ENCODE assay signal across 13 cellular contexts in the genomic region with DNA sequence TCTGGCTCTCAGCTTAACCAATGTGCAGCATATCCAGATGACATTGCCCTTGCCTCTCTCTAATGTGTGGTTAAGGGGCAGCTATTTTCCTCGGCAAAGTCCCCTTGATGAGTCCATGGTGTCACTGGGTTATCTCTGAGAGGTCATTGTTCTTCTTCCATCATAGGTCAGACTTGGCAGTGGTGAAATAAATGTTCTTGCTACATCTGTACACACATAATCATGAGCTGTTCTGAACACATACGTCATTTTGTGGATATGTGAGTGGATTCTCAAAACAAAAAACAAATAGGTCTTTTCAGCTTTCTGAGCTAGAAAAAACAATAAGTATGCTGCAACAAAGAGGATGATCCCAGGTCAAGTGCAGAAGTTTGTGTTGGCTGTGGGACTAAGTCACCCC.
A peak's percentile ranks its signal among the peaks of the same experiment; 100 is the strongest.
DNase-seq lines count a peak whose midpoint lies in the region; ATAC-seq and TF ChIP-seq lines count a peak whose summit lies in the region.
"Had no signal": no experiment of that assay in that cellular context is flagged by ENCODE, and none has a peak within 500 bp of the region (broad histone marks: within the 10 kb centered on the region; RNA-seq: fewer than 3 reads in every experiment).

No MANE protein-coding gene starts in this region.

- peak overlapping the region; percentile 86 for H3K27ac ChIP-seq in caudate nucleus (ENCODE audit: low read depth, low read length)
- H3K27ac ChIP-seq: Peyer's patch, SJSA1 had no signal

- CTCF ChIA-PET in HEK293T (lab: Yijun Ruan, JAX) = no interaction called here

- no peak for ATAC-seq in GM18520 (IDR thresholded peaks at IDR 0.05; ENCODE audit: unreplicated experiment)

- POLR2A ChIA-PET in HEK293T (lab: Yijun Ruan, JAX) = no interaction called here

- DNase-seq in caudate nucleus (lab: John Stamatoyannopoulos, UW) = peak in 31 of 61 donors; percentile 2 to 80 (median 38)
- peak; percentile 44 to 92 for DNase-seq in hippocampal formation (lab: John Stamatoyannopoulos, UW)
- DNase-seq in medulla oblongata (ENCODE audit: extremely low spot score) = peak; percentile 82
- DNase-seq in superior temporal gyrus (ENCODE audit: extremely low spot score) = peak; percentile 96
- no peak for DNase-seq in activated CD8-positive, alpha-beta memory T cell treated with anti-CD3 and anti-CD28 coated beads, Interleukin-2, amount 50 U/mL, for 4 hours
- no peak for DNase-seq in HEK293T (ENCODE audit: extremely low spot score)
- DNase-seq in COLO668 (lab: John Stamatoyannopoulos, UW; ENCODE audit: unreplicated experiment) = no peak
- DNase-seq: DND-41, KBM-7, NCI-H1105, Peyer's patch had no signal

TF ChIP-seq in HEK293T, 16 proteins besides CTCF, POLR2A, EP300 and RAD21:
- TF ChIP-seq CTBP1 (IDR thresholded peaks at IDR 0.05; ENCODE audit: borderline replicate concordance) = no peak

Comparison
In these comparisons a context has a peak if more than half of its experiments do, and no peak if none do; other contexts are left out.
1. DNase-seq: peak in caudate nucleus (31 of 61), hippocampal formation (2 of 2), medulla oblongata (single experiment) and superior temporal gyrus (single experiment); none in activated CD8-positive, alpha-beta memory T cell treated with anti-CD3 and anti-CD28 coated beads, Interleukin-2, amount 50 U/mL, for 4 hours (single experiment), HEK293T (single experiment) and COLO668 (single experiment).